In the genomic region with DNA sequence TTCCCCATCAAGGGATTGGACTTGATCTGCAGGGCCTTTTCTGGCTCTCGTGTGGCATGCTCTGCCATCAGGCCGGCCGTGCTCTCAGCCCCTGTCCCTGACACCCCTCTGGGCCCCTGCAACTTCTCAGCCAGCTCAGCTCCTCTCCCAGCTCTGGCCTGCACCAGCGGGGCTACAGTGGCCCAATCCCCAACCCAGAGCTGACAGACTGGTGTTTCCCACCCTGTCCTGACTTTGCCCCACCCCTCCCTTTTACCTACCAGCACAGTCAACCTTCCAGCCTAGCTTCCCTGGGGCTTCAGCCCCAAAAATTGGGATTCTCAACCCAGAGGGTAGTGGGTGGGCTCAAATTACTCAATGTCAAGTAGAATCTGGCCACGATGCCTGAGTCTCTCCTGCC, we compare ENCODE assay signal across 15 cellular contexts.
DNase-seq lines count a peak whose midpoint lies in the region; ATAC-seq and TF ChIP-seq lines count a peak whose summit lies in the region.
"Had no signal": no experiment of that assay in that cellular context is flagged by ENCODE, and none has a peak within 500 bp of the region (broad histone marks: within the 10 kb centered on the region; RNA-seq: fewer than 3 reads in every experiment).

No MANE protein-coding gene starts in this region.

- no peak overlapping the region for H3K4me3 Mint-ChIP-seq in CD14-positive monocyte
- no peak overlapping the region for H3K4me3 Mint-ChIP-seq in glutamatergic neuron (ENCODE audit: unreplicated experiment)
- H3K4me3 Mint-ChIP-seq in stimulated activated effector memory CD8-positive, alpha-beta T cell treated with anti-CD3 and anti-CD28 coated beads, Interleukin-12 subunit alpha, Interleukin-12 subunit beta, amount 100 ng/mL, for 72 hours: no peak overlapping the region
- H3K4me3 Mint-ChIP-seq: CD4-positive, CD25-positive, alpha-beta regulatory T cell; CD8-positive, alpha-beta T cell had no signal

- no peaks in the 10 kb centered on the region for H3K27me3 ChIP-seq in HL-60 (ENCODE audit: insufficient read depth, poor library complexity, severe bottlenecking)

- TF ChIP-seq CTCF in CD14-positive monocyte (IDR thresholded peaks at IDR 0.05) (no peak), HL-60 (IDR thresholded peaks at IDR 0.05; ENCODE audit: insufficient read depth, low read length) (no peak), glutamatergic neuron (IDR thresholded peaks at IDR 0.05; ENCODE audit: partially characterized antibody, unreplicated experiment) (no peak)

- peaks cover 0 to 3% (median 2%) of the 10 kb centered on the region in 7 donors for H3K9me3 Mint-ChIP-seq in CD14-positive monocyte
- peaks cover 2% of the 10 kb centered on the region for H3K9me3 Mint-ChIP-seq in glutamatergic neuron (ENCODE audit: unreplicated experiment)
- H3K9me3 Mint-ChIP-seq in stimulated activated effector memory CD8-positive, alpha-beta T cell treated with anti-CD3 and anti-CD28 coated beads, Interleukin-12 subunit alpha, Interleukin-12 subunit beta, amount 100 ng/mL, for 72 hours: no peaks in the 10 kb centered on the region
- H3K9me3 Mint-ChIP-seq: CD8-positive, alpha-beta T cell had no signal

- H3K27ac ChIP-seq in HL-60 (replicated peaks): peak overlapping the region; percentile 64
- H3K27ac ChIP-seq: GM23248 had no signal

- H3K4me3 ChIP-seq in HL-60 (replicated peaks; ENCODE audit: insufficient read depth, low read length): no peak overlapping the region
- H3K4me3 ChIP-seq: GM23248 had no signal

- no peak for ATAC-seq in stimulated activated effector memory CD8-positive, alpha-beta T cell treated with anti-CD3 and anti-CD28 coated beads, Interleukin-12 subunit alpha, Interleukin-12 subunit beta, amount 100 ng/mL, for 72 hours
- no peak for ATAC-seq in HG03520 (IDR thresholded peaks at IDR 0.05; ENCODE audit: unreplicated experiment)
- ATAC-seq: CD8-positive, alpha-beta T cell had no signal

- intact Hi-C loops in CD14-positive monocyte (cut with micrococcal nuclease) (no loop called here), posterior vena cava (cut with DNase I) (no loop called here)

- H3K27ac Mint-ChIP-seq in CD14-positive monocyte (peak overlapping the region in 1 of 7 donors; percentile 5), glutamatergic neuron (ENCODE audit: unreplicated experiment) (peak overlapping the region; percentile 84)
- no peak overlapping the region for H3K27ac Mint-ChIP-seq in stimulated activated effector memory CD8-positive, alpha-beta T cell treated with anti-CD3 and anti-CD28 coated beads, Interleukin-12 subunit alpha, Interleukin-12 subunit beta, amount 100 ng/mL, for 72 hours
- H3K27ac Mint-ChIP-seq: CD8-positive, alpha-beta T cell had no signal

- no peaks in the 10 kb centered on the region for H3K36me3 Mint-ChIP-seq in CD14-positive monocyte
- H3K36me3 Mint-ChIP-seq in glutamatergic neuron (ENCODE audit: unreplicated experiment): no peaks in the 10 kb centered on the region
- peaks cover 12% of the 10 kb centered on the region for H3K36me3 Mint-ChIP-seq in stimulated activated effector memory CD8-positive, alpha-beta T cell treated with anti-CD3 and anti-CD28 coated beads, Interleukin-12 subunit alpha, Interleukin-12 subunit beta, amount 100 ng/mL, for 72 hours
- H3K36me3 Mint-ChIP-seq: CD4-positive, CD25-positive, alpha-beta regulatory T cell; CD8-positive, alpha-beta T cell had no signal

- H3K4me1 Mint-ChIP-seq in CD14-positive monocyte (peaks cover 15% of the 10 kb centered on the region), glutamatergic neuron (ENCODE audit: low read depth, unreplicated experiment) (peaks cover 26% of the 10 kb centered on the region)
- H3K4me1 Mint-ChIP-seq in stimulated activated effector memory CD8-positive, alpha-beta T cell treated with anti-CD3 and anti-CD28 coated beads, Interleukin-12 subunit alpha, Interleukin-12 subunit beta, amount 100 ng/mL, for 72 hours: peaks cover 33% of the 10 kb centered on the region
- H3K4me1 Mint-ChIP-seq: CD4-positive, CD25-positive, alpha-beta regulatory T cell had no signal

- DNase-seq in CD14-positive monocyte (ENCODE audit: low spot score) (peak; percentile 25), HL-60 (ENCODE audit: low read depth in 1 of 2, low spot score in 1 of 2) (no peak), glutamatergic neuron (peak; percentile 8), posterior vena cava (ENCODE audit: low spot score) (peak; percentile 43), EL (no peak)
- DNase-seq in stimulated activated effector memory CD8-positive, alpha-beta T cell treated with anti-CD3 and anti-CD28 coated beads, Interleukin-12 subunit alpha, Interleukin-12 subunit beta, amount 100 ng/mL, for 72 hours (ENCODE audit: low spot score in 2 of 2): no peak
- DNase-seq: C1 segment of cervical spinal cord; CD4-positive, CD25-positive, alpha-beta regulatory T cell; CD8-positive, alpha-beta T cell; DMS 273 treated with DMSO at 0.1 percent for 48 hours; DMS79; GF-D8; H7 had no signal

- H3K27me3 Mint-ChIP-seq in CD14-positive monocyte (ENCODE audit: low read depth in 3 of 3) (peaks cover 0 to 4% (median 3%) of the 10 kb centered on the region in 3 donors), glutamatergic neuron (ENCODE audit: unreplicated experiment) (peaks cover 3% of the 10 kb centered on the region)

Comparison
In these comparisons a context has a peak if more than half of its experiments do, and no peak if none do; other contexts are left out.
1. DNase-seq: peak in CD14-positive monocyte (single experiment), glutamatergic neuron (single experiment) and posterior vena cava (single experiment); none in HL-60 (0 of 2), stimulated activated effector memory CD8-positive, alpha-beta T cell treated with anti-CD3 and anti-CD28 coated beads, Interleukin-12 subunit alpha, Interleukin-12 subunit beta, amount 100 ng/mL, for 72 hours (0 of 2) and EL (single experiment).